In the genomic region with DNA sequence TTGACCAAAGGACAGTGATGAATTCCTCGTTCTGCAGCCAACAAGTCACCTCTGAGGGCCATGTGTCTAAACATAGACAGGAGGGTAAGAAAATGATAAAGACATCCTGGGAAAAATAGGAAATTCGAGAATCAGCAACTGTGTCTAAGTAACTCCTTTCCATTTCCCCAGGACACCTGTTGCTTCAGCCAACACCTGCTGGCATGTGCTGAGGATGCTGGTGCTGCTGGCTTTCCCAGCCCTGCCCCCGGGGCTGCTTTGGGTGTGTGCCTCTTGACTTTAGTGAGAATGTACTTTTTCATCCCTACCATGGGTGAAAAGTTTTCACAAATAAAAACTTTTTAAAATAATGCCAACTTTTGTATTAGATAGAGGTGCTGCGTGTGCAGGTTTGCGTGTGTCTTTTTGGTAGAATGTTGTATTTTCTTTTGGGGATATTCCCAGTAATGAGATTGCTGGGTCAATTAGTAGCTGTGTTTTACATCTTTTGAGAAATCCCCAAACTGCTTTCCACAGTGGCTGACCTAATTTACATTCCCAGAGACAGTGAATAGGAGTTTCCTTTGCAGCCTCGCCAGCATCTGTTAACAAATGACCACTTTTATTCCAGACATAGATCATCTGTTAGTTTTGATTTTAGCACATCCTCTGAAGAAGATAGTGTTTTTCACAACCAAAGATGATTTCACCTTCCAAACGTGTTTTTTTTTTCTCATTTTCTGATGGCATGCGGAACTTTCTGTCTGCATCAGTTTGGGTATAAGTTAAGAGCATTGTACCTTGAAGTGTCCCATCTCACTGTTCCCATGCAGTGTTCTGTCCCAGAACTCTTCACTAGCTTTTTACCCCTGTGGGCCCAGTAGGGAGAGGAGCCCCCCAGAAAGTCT, we compare ENCODE assay signal across 14 cellular contexts.
DNase-seq lines count a peak whose midpoint lies in the region; ATAC-seq, FAIRE-seq and TF ChIP-seq lines count a peak whose summit lies in the region.
"Had no signal": no experiment of that assay in that cellular context is flagged by ENCODE, and none has a peak within 500 bp of the region (broad histone marks: within the 10 kb centered on the region; RNA-seq: fewer than 3 reads in every experiment).

No MANE protein-coding gene starts in this region.

- DNase-seq in GM12878 (ENCODE audit: low read depth, low spot score): peak; percentile 47
- DNase-seq in left lobe of liver (ENCODE audit: low spot score): no peak
- no peak for DNase-seq in RPMI8226
- DNase-seq in stimulated activated naive CD4-positive, alpha-beta T cell (lab: John Stamatoyannopoulos, UW): no peak
- DNase-seq: body of pancreas; DMS153; erythroblast; immature natural killer cell; naive thymus-derived CD4-positive, alpha-beta T cell; NCI-H446 had no signal

- WGBS in GM12878 (ENCODE audit: insufficient coverage, insufficient replicate concordance, low lambda C conversion rate, missing lambda C conversion rate): 2% methylated on average over 8 of the region's 8 CpGs

- TF ChIP-seq POLR2A in GM12878 (IDR thresholded peaks at IDR 0.05; ENCODE audit: low read depth, low read length): no peak

- H3K27me3 ChIP-seq in GM12878 (replicated peaks in 1 of 2; ENCODE audit: control insufficient read depth in 2 of 2, insufficient read depth in 2 of 2, low read length in 1 of 2): no peaks in the 10 kb centered on the region
- H3K27me3 ChIP-seq: body of pancreas, SJCRH30 had no signal

- SMC1A ChIA-PET in GM12878 (lab: Charles Lee; ENCODE audit: uncharacterized antibody, unreplicated experiment): interaction anchor here (0.8 to 2.1 kb wide), 5 partner anchors 11 to 184 kb away, joined by 3 to 9 read pairs (median 3); no protein-coding TSS in a partner anchor

- H3K4me1 ChIP-seq in GM12878 (ENCODE audit: control insufficient read depth, insufficient read depth, low read length): peaks cover 9% of the 10 kb centered on the region
- H3K4me1 ChIP-seq: body of pancreas, SJCRH30 had no signal

- in situ Hi-C loops in GM12878 (cut with MboI): no loop called here

- CTCF ChIA-PET in GM12878 (lab: Yijun Ruan, JAX): interaction anchor here (0.7 to 2.4 kb wide), 3 partner anchors 15 to 628 kb away, joined by 4 to 7 read pairs (median 5); no protein-coding TSS in a partner anchor

- TF ChIP-seq EP300 in GM12878 (IDR thresholded peaks at IDR 0.05; ENCODE audit: borderline replicate concordance in 1 of 2, control insufficient read depth in 1 of 2, low read depth in 2 of 2, low read length in 2 of 2): peak in 1 of 2 experiments; percentile 37; a peak in 1 of 4 replicates

- TF ChIP-seq RAD21 in GM12878 (IDR thresholded peaks at IDR 0.05; ENCODE audit: insufficient read depth, low read depth, low read length): no peak

- peak overlapping the region; percentile 43; the same call in 1 of the 2 replicates for H3K4me3 ChIP-seq in GM12878
- H3K4me3 ChIP-seq: body of pancreas, SJCRH30 had no signal

- ATAC-seq in GM18870 (IDR thresholded peaks at IDR 0.05; ENCODE audit: unreplicated experiment): peak; percentile 68
- peak; percentile 49 for ATAC-seq in GM21360 (IDR thresholded peaks at IDR 0.05; ENCODE audit: unreplicated experiment)
- ATAC-seq in HG03060 (IDR thresholded peaks at IDR 0.05; ENCODE audit: low read depth, unreplicated experiment): peak; percentile 44
- peak; percentile 80 for ATAC-seq in GM12878
- no peak for ATAC-seq in left lobe of liver
- ATAC-seq: body of pancreas; naive thymus-derived CD4-positive, alpha-beta T cell had no signal

- no peaks in the 10 kb centered on the region for H4K20me1 ChIP-seq in GM12878 (ENCODE audit: control insufficient read depth, insufficient read depth)

- H2AFZ ChIP-seq in GM12878 (ENCODE audit: control insufficient read depth, low read depth, low read length): peak overlapping the region; percentile 76

- TF ChIP-seq CTCF in GM12878 (IDR thresholded peaks at IDR 0.05 in 2 of 3, conservative IDR thresholded peaks at IDR 0.05 in 1 of 3; ENCODE audit: control insufficient read depth in 2 of 3, extremely low read depth in 1 of 3, insufficient read depth in 1 of 3, low read depth in 3 of 3, low read length in 3 of 3): no peak

- intact Hi-C loops in GM12878 (cut with micrococcal nuclease; ENCODE audit: unreplicated experiment): loop anchor here (5.0 kb wide), 1 partner anchor 103 kb away; the partner anchor contains the start of gene ACBD5

- no peaks in the 10 kb centered on the region for H3K9me3 ChIP-seq in GM12878 (replicated peaks; ENCODE audit: control insufficient read depth, insufficient read depth, low read length)
- H3K9me3 ChIP-seq: body of pancreas, SJCRH30 had no signal

- RAD21 ChIA-PET in GM12878 (lab: Charles Lee; ENCODE audit: unreplicated experiment): interaction anchor here (0.9 to 1.5 kb wide), 3 partner anchors 15 to 121 kb away, joined by 3 to 6 read pairs (median 3); no protein-coding TSS in a partner anchor

- H3K4me2 ChIP-seq in GM12878 (ENCODE audit: control insufficient read depth, insufficient read depth): peak overlapping the region; percentile 74

- peak overlapping the region; percentile 14 for H3K27ac ChIP-seq in GM12878 (ENCODE audit: control insufficient read depth, insufficient read depth)
- H3K27ac ChIP-seq: body of pancreas, SJCRH30 had no signal

- no peak for FAIRE-seq in GM12878 (lab: Jason Lieb, UNC)

- H3K79me2 ChIP-seq in GM12878 (ENCODE audit: control insufficient read depth, insufficient read depth, low read length): no peaks in the 10 kb centered on the region

- POLR2A ChIA-PET in GM12878 (lab: Charles Lee): interaction anchor here (1.5 kb wide), 1 partner anchor 105 kb away, joined by 3 read pairs; the partner anchor contains the start of gene ACBD5

- peak overlapping the region; percentile 8; the same call in 1 of the 2 replicates for H3K9ac ChIP-seq in GM12878 (ENCODE audit: control insufficient read depth, insufficient read depth, low read length)

- no peaks in the 10 kb centered on the region for H3K36me3 ChIP-seq in GM12878 (ENCODE audit: control insufficient read depth in 2 of 2, insufficient read depth in 2 of 2, low read length in 1 of 2)
- H3K36me3 ChIP-seq: SJCRH30 had no signal

- no TSS peak for BruUV-seq in GM12878 (replicated peaks; lab: Mats Ljungman, UMichigan)

TF ChIP-seq in GM12878, 131 proteins besides CTCF, POLR2A, EP300 and RAD21 (continues in another document):
- TF ChIP-seq SRF (IDR thresholded peaks at IDR 0.05; ENCODE audit: low read depth in 2 of 2, low read length in 2 of 2): no peak
- TF ChIP-seq CBX5 (IDR thresholded peaks at IDR 0.05; ENCODE audit: low read depth): 0 out of 2 replicates have a peak, but pooled peaks have one; percentile 7
- TF ChIP-seq FOS (IDR thresholded peaks at IDR 0.05; ENCODE audit: borderline replicate concordance, extremely low read depth, insufficient read length): no peak
- TF ChIP-seq SMC3 (IDR thresholded peaks at IDR 0.05; ENCODE audit: borderline replicate concordance, low read length): no peak
- no peak for TF ChIP-seq KLF5 (IDR thresholded peaks at IDR 0.05; ENCODE audit: partially characterized antibody)
- no peak for TF ChIP-seq YBX1 (IDR thresholded peaks at IDR 0.05)
- peak; percentile 57 to 64; a peak in 3 of 4 replicates for TF ChIP-seq IKZF2 (IDR thresholded peaks at IDR 0.05)
- TF ChIP-seq TCF12 (IDR thresholded peaks at IDR 0.05; ENCODE audit: low read depth, low read length): no peak
- TF ChIP-seq PAX8 (IDR thresholded peaks at IDR 0.05): no peak
- TF ChIP-seq PBX3 (IDR thresholded peaks at IDR 0.05; ENCODE audit: insufficient replicate concordance, low read depth, low read length): no peak
- no peak for TF ChIP-seq POLR2AphosphoS5 (IDR thresholded peaks at IDR 0.05; ENCODE audit: low read length)
- TF ChIP-seq NFXL1 (IDR thresholded peaks at IDR 0.05; ENCODE audit: borderline replicate concordance): no peak
- peak; percentile 52; the same call in 1 of the 2 replicates for TF ChIP-seq ATF2 (IDR thresholded peaks at IDR 0.05; ENCODE audit: low read length)
- no peak for TF ChIP-seq IRF4 (IDR thresholded peaks at IDR 0.05; ENCODE audit: low read depth, low read length)
- TF ChIP-seq NFYA (IDR thresholded peaks at IDR 0.05; ENCODE audit: borderline replicate concordance, low read depth, low read length): no peak
- no peak for TF ChIP-seq STAT1 (conservative IDR thresholded peaks at IDR 0.05)
